Comparison of ENCODE assay signal across 9 cellular contexts in the genomic region with DNA sequence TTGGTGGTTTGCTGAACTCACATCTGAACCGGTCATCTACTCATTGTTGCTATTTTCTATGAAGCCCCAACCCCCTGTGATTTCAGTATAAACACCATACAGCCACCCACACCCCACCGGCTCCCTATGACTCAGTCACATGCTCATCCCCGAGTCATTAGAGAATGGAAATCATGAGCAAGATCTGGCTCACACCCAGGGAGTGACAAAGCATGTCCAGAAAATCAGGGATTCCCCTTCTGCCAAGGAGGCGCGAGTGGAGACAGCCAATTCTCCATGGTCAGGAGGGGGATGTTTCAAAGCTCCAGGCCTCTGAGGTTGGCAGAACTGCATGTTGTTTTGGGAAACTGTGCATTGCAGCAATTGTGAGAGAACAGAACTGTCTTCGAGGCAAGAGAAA.
DNase-seq lines count a peak whose midpoint lies in the region; ATAC-seq and TF ChIP-seq lines count a peak whose summit lies in the region.
"Had no signal": no experiment of that assay in that cellular context is flagged by ENCODE, and none has a peak within 500 bp of the region (broad histone marks: within the 10 kb centered on the region; RNA-seq: fewer than 3 reads in every experiment).

No MANE protein-coding gene starts in this region.

- H3K27me3 ChIP-seq in brain microvascular endothelial cell (replicated peaks) = no peaks in the 10 kb centered on the region
- no peaks in the 10 kb centered on the region for H3K27me3 ChIP-seq in left lung

- peaks cover 0 to 3% of the 10 kb centered on the region in 2 donors for H3K36me3 Mint-ChIP-seq in activated T-cell treated with anti-CD3 and anti-CD28 coated beads, Interleukin-2, amount 50 U/mL, for 72 hours (ENCODE audit: insufficient read depth in 2 of 2)
- H3K36me3 Mint-ChIP-seq in activated T-cell treated with anti-CD3 and anti-CD28 coated beads, Interleukin-2, amount 50 U/mL, for 4 hours (ENCODE audit: insufficient read depth) = no peaks in the 10 kb centered on the region
- H3K36me3 Mint-ChIP-seq: CD4-positive, CD25-positive, alpha-beta regulatory T cell had no signal

- peaks cover 0 to 10% of the 10 kb centered on the region in 2 donors for H3K9me3 ChIP-seq in left lung

- no peaks in the 10 kb centered on the region for H3K4me1 ChIP-seq in left lung

- intact Hi-C loops in left lung (cut with DNase I) = no loop called here

- no peaks in the 10 kb centered on the region for H3K4me1 Mint-ChIP-seq in activated T-cell treated with anti-CD3 and anti-CD28 coated beads, Interleukin-2, amount 50 U/mL, for 72 hours (ENCODE audit: low read depth)
- H3K4me1 Mint-ChIP-seq in activated T-cell treated with anti-CD3 and anti-CD28 coated beads, Interleukin-2, amount 50 U/mL, for 4 hours (ENCODE audit: low read depth) = no peaks in the 10 kb centered on the region
- H3K4me1 Mint-ChIP-seq: CD4-positive, CD25-positive, alpha-beta regulatory T cell had no signal

- H3K4me3 ChIP-seq in brain microvascular endothelial cell (ENCODE audit: low read depth, low read length) (no peak overlapping the region), left lung (no peak overlapping the region)

- H3K9me3 Mint-ChIP-seq in activated T-cell treated with anti-CD3 and anti-CD28 coated beads, Interleukin-2, amount 50 U/mL, for 72 hours = peaks cover 4 to 14% of the 10 kb centered on the region in 2 donors
- peaks cover 10% of the 10 kb centered on the region for H3K9me3 Mint-ChIP-seq in activated T-cell treated with anti-CD3 and anti-CD28 coated beads, Interleukin-2, amount 50 U/mL, for 4 hours

- in situ Hi-C loops in brain microvascular endothelial cell (cut with HindIII; ENCODE audit: low pct_ligation_motif_present, low sequenced_read_pairs) = no loop called here

- no peak overlapping the region for H3K27ac Mint-ChIP-seq in activated T-cell treated with anti-CD3 and anti-CD28 coated beads, Interleukin-2, amount 50 U/mL, for 72 hours
- H3K27ac Mint-ChIP-seq: CD4-positive, CD25-positive, alpha-beta regulatory T cell had no signal

- H3K27ac ChIP-seq in brain microvascular endothelial cell (peak overlapping the region; percentile 80), left lung (peak overlapping the region in 1 of 2 donors; percentile 63)

- no peak overlapping the region for H3K4me3 Mint-ChIP-seq in activated T-cell treated with anti-CD3 and anti-CD28 coated beads, Interleukin-2, amount 50 U/mL, for 72 hours
- H3K4me3 Mint-ChIP-seq in activated T-cell treated with anti-CD3 and anti-CD28 coated beads, Interleukin-2, amount 50 U/mL, for 4 hours = no peak overlapping the region
- H3K4me3 Mint-ChIP-seq: CD4-positive, CD25-positive, alpha-beta regulatory T cell had no signal

- TF ChIP-seq CTCF in brain microvascular endothelial cell (IDR thresholded peaks at IDR 0.05; ENCODE audit: low read depth, low read length, missing control alignments) = no peak
- TF ChIP-seq CTCF in left lung (IDR thresholded peaks at IDR 0.05) = no peak

- H3K36me3 ChIP-seq in brain microvascular endothelial cell (replicated peaks) = no peaks in the 10 kb centered on the region
- H3K36me3 ChIP-seq in left lung = no peaks in the 10 kb centered on the region

- no peaks in the 10 kb centered on the region for H3K27me3 Mint-ChIP-seq in activated T-cell treated with anti-CD3 and anti-CD28 coated beads, Interleukin-2, amount 50 U/mL, for 72 hours (ENCODE audit: low read depth)
- no peaks in the 10 kb centered on the region for H3K27me3 Mint-ChIP-seq in activated T-cell treated with anti-CD3 and anti-CD28 coated beads, Interleukin-2, amount 50 U/mL, for 4 hours (ENCODE audit: low read depth)
- H3K27me3 Mint-ChIP-seq: CD4-positive, CD25-positive, alpha-beta regulatory T cell had no signal

- ATAC-seq in activated T-cell treated with anti-CD3 and anti-CD28 coated beads, Interleukin-2, amount 50 U/mL, for 72 hours (replicated peaks in 1 of 2) = peak; percentile 47 to 71
- no peak for ATAC-seq in activated T-cell treated with anti-CD3 and anti-CD28 coated beads, Interleukin-2, amount 50 U/mL, for 4 hours
- peak; percentile 78 for ATAC-seq in left lung

- DNase-seq in activated T-cell treated with anti-CD3 and anti-CD28 coated beads, Interleukin-2, amount 50 U/mL, for 72 hours = peak; percentile 4 to 27
- no peak for DNase-seq in activated T-cell treated with anti-CD3 and anti-CD28 coated beads, Interleukin-2, amount 50 U/mL, for 4 hours
- DNase-seq in brain microvascular endothelial cell = peak; percentile 99
- DNase-seq in left lung = peak in 1 of 2 donors; percentile 77
- peak; percentile 81 for DNase-seq in ureter (ENCODE audit: low spot score)
- DNase-seq in NCI-H2107 (lab: John Stamatoyannopoulos, UW) = no peak
- no peak for DNase-seq in NCI-H82 treated with DMSO at 0.1 percent for 48 hours (lab: John Stamatoyannopoulos, UW; ENCODE audit: unreplicated experiment)
- no peak for DNase-seq in GM19240 (ENCODE audit: insufficient read length, low spot score)
- DNase-seq: CD4-positive, CD25-positive, alpha-beta regulatory T cell had no signal

Comparison
In these comparisons a context has a peak if more than half of its experiments do, and no peak if none do; other contexts are left out.
1. ATAC-seq: peak in activated T-cell treated with anti-CD3 and anti-CD28 coated beads, Interleukin-2, amount 50 U/mL, for 72 hours (2 of 2) and left lung (single experiment); none in activated T-cell treated with anti-CD3 and anti-CD28 coated beads, Interleukin-2, amount 50 U/mL, for 4 hours (0 of 2).
2. DNase-seq: peak in activated T-cell treated with anti-CD3 and anti-CD28 coated beads, Interleukin-2, amount 50 U/mL, for 72 hours (2 of 2), brain microvascular endothelial cell (single experiment) and ureter (single experiment); none in activated T-cell treated with anti-CD3 and anti-CD28 coated beads, Interleukin-2, amount 50 U/mL, for 4 hours (single experiment), NCI-H2107 (single experiment), NCI-H82 treated with DMSO at 0.1 percent for 48 hours (single experiment) and GM19240 (single experiment).